ENCODE assay signal across 14 cellular contexts in the genomic region with DNA sequence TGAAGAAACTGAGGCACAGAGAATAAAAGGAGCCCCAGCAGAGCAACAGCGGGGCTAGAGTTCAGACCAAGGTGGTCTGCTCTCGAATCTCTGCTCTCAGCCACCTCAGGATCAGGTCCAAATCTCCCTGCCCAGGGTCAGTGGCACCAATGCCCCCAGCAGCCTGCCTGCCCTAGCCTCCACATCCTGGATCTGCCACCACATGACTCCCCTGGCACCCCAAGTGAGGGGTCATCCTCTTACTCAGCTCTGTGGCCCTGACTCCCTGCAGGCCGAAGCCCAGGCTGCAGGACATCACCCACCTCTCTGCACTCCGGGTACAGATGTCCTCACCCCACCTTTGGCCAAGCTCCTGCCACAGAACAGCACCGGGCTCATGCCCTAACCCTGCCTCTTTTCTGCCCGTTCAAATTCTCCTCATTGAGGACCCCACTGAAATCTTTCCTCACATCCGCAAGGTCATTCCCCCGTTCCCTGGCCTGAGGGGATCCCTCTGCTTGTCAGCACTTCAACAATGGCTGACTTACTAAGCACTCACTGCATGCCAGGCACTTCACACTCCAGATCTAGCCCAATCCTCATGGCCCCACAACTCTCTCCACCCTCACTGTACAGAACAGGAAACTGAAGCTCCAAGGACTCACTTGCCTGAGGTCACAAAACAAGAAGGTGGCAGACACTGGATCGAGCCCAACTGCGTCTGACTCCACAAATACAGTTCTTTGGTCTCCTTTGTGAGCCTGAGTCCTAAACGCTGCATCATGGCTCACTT. TPM values are rescaled to one million over a fixed set of nuclear protein-coding genes. Genes with fewer than 3 reads are reported as not detected.
DNase-seq lines count a peak whose midpoint lies in the region; ATAC-seq and TF ChIP-seq lines count a peak whose summit lies in the region.
"Had no signal": no experiment of that assay in that cellular context is flagged by ENCODE, and none has a peak within 500 bp of the region (broad histone marks: within the 10 kb centered on the region; RNA-seq: fewer than 3 reads in every experiment).

No MANE protein-coding gene starts in this region.

- CTCF ChIA-PET in T-cell (lab: Charles Lee): no interaction called here

- H3K4me3 Mint-ChIP-seq in activated CD4-positive, alpha-beta T cell treated with anti-CD3 and anti-CD28 coated beads, Interleukin-2, amount 10 ng/mL, durations not matched to agents 24 days and 14 days: peak overlapping the region; percentile 2
- H3K4me3 Mint-ChIP-seq in T-cell (no peak overlapping the region), endodermal cell (no peak overlapping the region), neural progenitor cell (no peak overlapping the region)

- H3K27ac Mint-ChIP-seq in activated CD4-positive, alpha-beta T cell treated with anti-CD3 and anti-CD28 coated beads, Interleukin-2, amount 10 ng/mL, durations not matched to agents 24 days and 14 days: peak overlapping the region; percentile 9
- peak overlapping the region; percentile 34 to 75 for H3K27ac Mint-ChIP-seq in T-cell
- peak overlapping the region; percentile 9 for H3K27ac Mint-ChIP-seq in endodermal cell
- peak overlapping the region; percentile 4 for H3K27ac Mint-ChIP-seq in neural progenitor cell

- no peaks in the 10 kb centered on the region for H3K27me3 ChIP-seq in endodermal cell (ENCODE audit: control insufficient read depth, insufficient read depth, low read length, poor library complexity, severe bottlenecking)
- H3K27me3 ChIP-seq in neural progenitor cell: no peaks in the 10 kb centered on the region
- H3K27me3 ChIP-seq: colonic mucosa, gastrocnemius medialis had no signal

- no peaks in the 10 kb centered on the region for H3K9me3 Mint-ChIP-seq in activated CD4-positive, alpha-beta T cell treated with anti-CD3 and anti-CD28 coated beads, Interleukin-2, amount 10 ng/mL, durations not matched to agents 24 days and 14 days
- H3K9me3 Mint-ChIP-seq in T-cell (no peaks in the 10 kb centered on the region), endodermal cell (no peaks in the 10 kb centered on the region), neural progenitor cell (no peaks in the 10 kb centered on the region)
- H3K9me3 Mint-ChIP-seq: T-helper 1 cell treated with Interleukin-12 subunit alpha and Interleukin-12 subunit beta and Interleukin-4 antibody, amounts not matched to agents 30 μg/mL and 1 μg/mL, for 36 hours had no signal

- no peak for DNase-seq in activated CD4-positive, alpha-beta T cell treated with anti-CD3 and anti-CD28 coated beads, Interleukin-2, amount 10 ng/mL, durations not matched to agents 24 days and 14 days
- DNase-seq in activated CD4-positive, alpha-beta T cell treated with anti-CD3 and anti-CD28 coated beads for 48 hours: no peak
- DNase-seq in T-cell (no peak), endodermal cell (no peak), neural progenitor cell (ENCODE audit: low spot score) (no peak), NCI-H2029 treated with DMSO at 0.1 percent for 48 hours (lab: John Stamatoyannopoulos, UW) (no peak)
- DNase-seq: colonic mucosa; gastrocnemius medialis; NCI-H1436; stimulated activated CD4-positive, alpha-beta T cell treated with anti-CD3 and anti-CD28 coated beads, Interleukin-2, amount 100 ng/mL, for 48 hours had no signal

- H3K4me1 ChIP-seq in endodermal cell (ENCODE audit: control insufficient read depth, insufficient read depth, low read length): peaks cover 8% of the 10 kb centered on the region
- peaks cover 10% of the 10 kb centered on the region for H3K4me1 ChIP-seq in neural progenitor cell

- 96 to 97% methylated on average over 10 to 11 of the region's 11 CpGs for WGBS in endodermal cell (ENCODE audit: insufficient coverage in 1 of 2, insufficient read length in 1 of 2), 2 experiments

- H3K27ac ChIP-seq in endodermal cell (ENCODE audit: low read depth, low read length) (no peak overlapping the region), neural progenitor cell (no peak overlapping the region)
- H3K27ac ChIP-seq: colonic mucosa, gastrocnemius medialis had no signal

- ATAC-seq in T-cell (replicated peaks in 1 of 4) (no peak), GM19452 (IDR thresholded peaks at IDR 0.05; ENCODE audit: unreplicated experiment) (no peak), HG02970 (IDR thresholded peaks at IDR 0.05; ENCODE audit: low FRiP score, unreplicated experiment) (no peak)
- ATAC-seq: gastrocnemius medialis had no signal

- peaks cover 17% of the 10 kb centered on the region for H3K79me2 ChIP-seq in neural progenitor cell (ENCODE audit: low read depth)

- peaks cover 5% of the 10 kb centered on the region for H4K20me1 ChIP-seq in neural progenitor cell (ENCODE audit: low read depth)

- POLR2A ChIA-PET in T-cell (lab: Charles Lee): no interaction called here

- H3K36me3 ChIP-seq in endodermal cell (ENCODE audit: control insufficient read depth, insufficient read depth, low read length) (peaks cover 53% of the 10 kb centered on the region), neural progenitor cell (no peaks in the 10 kb centered on the region)

- H2AFZ ChIP-seq in neural progenitor cell (replicated peaks): no peak overlapping the region

- peaks cover 19% of the 10 kb centered on the region for H3F3A ChIP-seq in neural progenitor cell (ENCODE audit: low read depth)

- H3K4me3 ChIP-seq in endodermal cell (ENCODE audit: low read length): no peak overlapping the region
- H3K4me3 ChIP-seq in neural progenitor cell: no peak overlapping the region
- H3K4me3 ChIP-seq: colonic mucosa, gastrocnemius medialis had no signal

- TF ChIP-seq CTCF in endodermal cell (conservative IDR thresholded peaks at IDR 0.05) (no peak), neural progenitor cell (IDR thresholded peaks at IDR 0.05) (no peak)

- no peaks in the 10 kb centered on the region for H3K27me3 Mint-ChIP-seq in activated CD4-positive, alpha-beta T cell treated with anti-CD3 and anti-CD28 coated beads, Interleukin-2, amount 10 ng/mL, durations not matched to agents 24 days and 14 days
- H3K27me3 Mint-ChIP-seq in T-cell (peaks cover 0 to 1% of the 10 kb centered on the region in 2 donors), endodermal cell (ENCODE audit: insufficient read depth) (peaks cover 2% of the 10 kb centered on the region), neural progenitor cell (ENCODE audit: insufficient read depth, low read depth) (no peaks in the 10 kb centered on the region)

- peaks cover 54% of the 10 kb centered on the region for H3K36me3 Mint-ChIP-seq in activated CD4-positive, alpha-beta T cell treated with anti-CD3 and anti-CD28 coated beads, Interleukin-2, amount 10 ng/mL, durations not matched to agents 24 days and 14 days (ENCODE audit: low read depth)
- peaks cover 45% of the 10 kb centered on the region for H3K36me3 Mint-ChIP-seq in T-cell
- H3K36me3 Mint-ChIP-seq in endodermal cell (ENCODE audit: low read depth): peaks cover 61% of the 10 kb centered on the region
- peaks cover 36% of the 10 kb centered on the region for H3K36me3 Mint-ChIP-seq in neural progenitor cell

- H3K4me1 Mint-ChIP-seq in activated CD4-positive, alpha-beta T cell treated with anti-CD3 and anti-CD28 coated beads, Interleukin-2, amount 10 ng/mL, durations not matched to agents 24 days and 14 days: peaks cover 34% of the 10 kb centered on the region
- H3K4me1 Mint-ChIP-seq in T-cell (peaks cover 38 to 46% (median 41%) of the 10 kb centered on the region in 3 donors), endodermal cell (peaks cover 17% of the 10 kb centered on the region), neural progenitor cell (peaks cover 17% of the 10 kb centered on the region)

- no peaks in the 10 kb centered on the region for H3K9me3 ChIP-seq in endodermal cell (ENCODE audit: control insufficient read depth, low read length)
- H3K9me3 ChIP-seq in neural progenitor cell (ENCODE audit: low read depth): no peaks in the 10 kb centered on the region
- H3K9me3 ChIP-seq: colonic mucosa, gastrocnemius medialis had no signal

- intact Hi-C loops in activated CD4-positive, alpha-beta T cell treated with anti-CD3 and anti-CD28 coated beads, Interleukin-2, amount 10 ng/mL, durations not matched to agents 24 days and 14 days (cut with micrococcal nuclease): no loop called here

- no peak overlapping the region for H3K9ac ChIP-seq in endodermal cell (ENCODE audit: extremely low read depth, low read length, poor library complexity, severe bottlenecking)
- no peak overlapping the region for H3K9ac ChIP-seq in neural progenitor cell

- no peak overlapping the region for H3K4me2 ChIP-seq in neural progenitor cell

RNA-seq across cellular contexts. Expression of a gene that starts 4.3 kb away (rescaled TPM):
- total RNA-seq in activated CD4-positive, alpha-beta T cell treated with anti-CD3 and anti-CD28 coated beads, Interleukin-2, amount 10 ng/mL, durations not matched to agents 24 days and 14 days: 384 and 397 TPM in 2 replicates
- total RNA-seq in T-cell: 100 to 1,000 TPM; 169 to 260 (median 217) TPM
- total RNA-seq in endodermal cell: 100 to 1,000 TPM; 551 to 652 TPM
- polyA plus RNA-seq in endodermal cell (2013, experiment 1 of 2): 347 TPM
- polyA plus RNA-seq in endodermal cell (2013, experiment 2 of 2): 348 TPM
- total RNA-seq in neural progenitor cell (ENCODE audit: low replicate concordance): 109 and 137 TPM in 2 replicates

RNA-seq across cellular contexts. Expression of a gene that starts 7.0 kb away (rescaled TPM):
- 0.96 and 1.1 TPM in 2 replicates for total RNA-seq in activated CD4-positive, alpha-beta T cell treated with anti-CD3 and anti-CD28 coated beads, Interleukin-2, amount 10 ng/mL, durations not matched to agents 24 days and 14 days
- total RNA-seq in T-cell (1 to 10 TPM in 3 of 5 donors, under 1 TPM in 2; 0.58 to 3.7 (median 1.4) TPM), endodermal cell (1 to 10 TPM; 1.6 to 2.6 TPM), neural progenitor cell (ENCODE audit: low replicate concordance) (4.0 and 6.4 TPM in 2 replicates)
- 0.96 TPM for polyA plus RNA-seq in endodermal cell (2013, experiment 1 of 2)
- 1.1 TPM for polyA plus RNA-seq in endodermal cell (2013, experiment 2 of 2)
- total RNA-seq: Daoy had no signal

Comparison
In these comparisons a context has a peak if more than half of its experiments do, and no peak if none do; other contexts are left out.
1. H3K27ac Mint-ChIP-seq: peak in every context shown above with its lines; median percentile 54 in T-cell; 9 in activated CD4-positive, alpha-beta T cell treated with anti-CD3 and anti-CD28 coated beads, Interleukin-2, amount 10 ng/mL, durations not matched to agents 24 days and 14 days; 9 in endodermal cell; 4 in neural progenitor cell.